Comparison of ENCODE assay signal across 1 cellular context in genomic region chr10:9833871-9834454, GRCh38.
TF ChIP-seq lines count a peak whose summit lies in the region.

No MANE protein-coding gene starts in this region.

TF ChIP-seq in WTC11, 78 proteins besides CTCF, POLR2A, EP300 and RAD21 (continued from another document):
- TF ChIP-seq ZNF512 (CRISPR knock-in tag; IDR thresholded peaks at IDR 0.05; ENCODE audit: borderline replicate concordance): no peak
- TF ChIP-seq ZNF425 (CRISPR knock-in tag; conservative IDR thresholded peaks at IDR 0.05): no peak
